28 cellular contexts compared by ENCODE assay signal in genomic region chr5:164054461-164054860, GRCh38.
"Had no signal": no experiment of that assay in that cellular context is flagged by ENCODE, and none has a peak within 500 bp of the region (broad histone marks: within the 10 kb centered on the region; RNA-seq: fewer than 3 reads in every experiment).

No MANE protein-coding gene starts in this region.

- H3K27ac ChIP-seq: left ventricle myocardium inferior, neural progenitor cell, neutrophil, ovary, prostate gland, skin epidermis, stomach, testis, thyroid gland, transverse colon, upper lobe of left lung, vagina had no signal

- H3K9me3 ChIP-seq: left ventricle myocardium inferior, neutrophil, ovary, prostate gland, stomach, testis, thyroid gland, transverse colon, upper lobe of left lung, vagina had no signal

- H3K36me3 Mint-ChIP-seq: mesothelial cell of epicardium; naive B cell; natural killer cell; neural progenitor cell; stimulated activated naive B cell treated with anti-CD40 and anti-IgM and Interleukin-4, amounts not matched to agents 10 μg/mL and 1 μg/mL and 100 μg/mL, for 72 hours had no signal

- H3K27me3 ChIP-seq: neural progenitor cell, neutrophil, ovary, stomach, testis, thyroid gland, transverse colon, upper lobe of left lung, vagina had no signal

- DNase-seq: islet precursor cell; left ventricle myocardium inferior; mesendoderm; naive B cell; natural killer cell; nephron progenitor cell; occipital lobe; ovary; retina; right cardiac atrium; stimulated activated CD4-positive, alpha-beta T cell treated with anti-CD3 and anti-CD28 coated beads, Interleukin-12 subunit alpha, Interleukin-12 subunit beta, amount 100 ng/mL, for 4 hours; stimulated activated CD4-positive, alpha-beta T cell treated with anti-CD3 and anti-CD28 coated beads, Interleukin-15, amount 100 ng/mL, for 24 hours; stimulated activated CD4-positive, alpha-beta T cell treated with anti-CD3 and anti-CD28 coated beads, Interleukin-2, amount 100 ng/mL, for 24 hours; stimulated activated CD4-positive, alpha-beta T cell treated with anti-CD3 and anti-CD28 coated beads, Interleukin-4, amount 100 ng/mL, for 1 hour; stimulated activated naive B cell treated with anti-CD40 and anti-IgM and Interleukin-4, amounts not matched to agents 10 μg/mL and 1 μg/mL and 100 μg/mL, for 72 hours; stimulated activated naive CD8-positive, alpha-beta T cell treated with anti-CD3 and anti-CD28 coated beads, Interleukin-15, Interleukin-2, amounts not matched to agents 100 U/mL and 50 U/mL, for 24 hours; stomach; testis; thyroid gland; transverse colon; upper lobe of left lung had no signal

- H3K36me3 ChIP-seq: left ventricle myocardium inferior, neural progenitor cell, neutrophil, ovary, prostate gland, stomach, thyroid gland, transverse colon, upper lobe of left lung, vagina had no signal

- H3K4me2 ChIP-seq: neural progenitor cell had no signal

- H3K4me1 ChIP-seq: left ventricle myocardium inferior, neural progenitor cell, prostate gland, stomach, testis, thyroid gland, transverse colon, upper lobe of left lung, vagina had no signal

- H3K4me3 ChIP-seq: left ventricle myocardium inferior, lung, neural progenitor cell, ovary, prostate gland, skin epidermis, stomach, testis, thyroid gland, transverse colon, upper lobe of left lung, vagina had no signal

- H3K4me1 Mint-ChIP-seq: naive B cell, natural killer cell, nephron progenitor cell, neural progenitor cell had no signal

- H3K27ac Mint-ChIP-seq: mesothelial cell of epicardium; natural killer cell; nephron progenitor cell; neural progenitor cell; stimulated activated naive B cell treated with anti-CD40 and anti-IgM and Interleukin-4, amounts not matched to agents 10 μg/mL and 1 μg/mL and 100 μg/mL, for 72 hours had no signal

- H3K9me3 Mint-ChIP-seq: mesothelial cell of epicardium; naive B cell; nephron progenitor cell; neural progenitor cell; stimulated activated naive B cell treated with anti-CD40 and anti-IgM and Interleukin-4, amounts not matched to agents 10 μg/mL and 1 μg/mL and 100 μg/mL, for 72 hours had no signal

- H2AFZ ChIP-seq: neural progenitor cell had no signal

- H3K4me3 Mint-ChIP-seq: mesothelial cell of epicardium; naive B cell; natural killer cell; nephron progenitor cell; neural progenitor cell; stimulated activated naive B cell treated with anti-CD40 and anti-IgM and Interleukin-4, amounts not matched to agents 10 μg/mL and 1 μg/mL and 100 μg/mL, for 72 hours had no signal

- H3K9ac ChIP-seq: neural progenitor cell had no signal
